11 cellular contexts compared by ENCODE assay signal in genomic region chr4:136713140-136713539, GRCh38.
DNase-seq lines count a peak whose midpoint lies in the region; ATAC-seq and TF ChIP-seq lines count a peak whose summit lies in the region.
"Had no signal": no experiment of that assay in that cellular context is flagged by ENCODE, and none has a peak within 500 bp of the region (broad histone marks: within the 10 kb centered on the region; RNA-seq: fewer than 3 reads in every experiment).

No MANE protein-coding gene starts in this region.

- WGBS in GM23248 (ENCODE audit: low coverage in 1 of 2, low lambda C conversion rate in 2 of 2, missing lambda C conversion rate in 2 of 2), 2 experiments, result 0% methylated on average over 1 of the region's 1 CpG

- H3K79me2 ChIP-seq in GM23248 (ENCODE audit: insufficient read depth), result no peaks in the 10 kb centered on the region

- H3K4me1 ChIP-seq in A673 (ENCODE audit: insufficient read depth, low read length, poor library complexity, severe bottlenecking), result peaks cover 6% of the 10 kb centered on the region
- H3K4me1 ChIP-seq in GM23248 (ENCODE audit: insufficient read depth), result no peaks in the 10 kb centered on the region
- no peaks in the 10 kb centered on the region for H3K4me1 ChIP-seq in vagina
- H3K4me1 ChIP-seq: BLaER1 had no signal

- H3K9me2 ChIP-seq in GM23248 (ENCODE audit: insufficient read depth), result no peaks in the 10 kb centered on the region

- ATAC-seq in HG03442 (IDR thresholded peaks at IDR 0.05; ENCODE audit: unreplicated experiment), result no peak

- no peak overlapping the region for H3K4me2 ChIP-seq in GM23248 (ENCODE audit: unreplicated experiment)
- H3K4me2 ChIP-seq: BLaER1 had no signal

- no peaks in the 10 kb centered on the region for H3K9me3 ChIP-seq in A673 (ENCODE audit: low read depth, low read length, poor library complexity, severe bottlenecking)
- H3K9me3 ChIP-seq in GM23248 (ENCODE audit: low read depth), result no peaks in the 10 kb centered on the region
- no peaks in the 10 kb centered on the region for H3K9me3 ChIP-seq in vagina
- H3K9me3 ChIP-seq: BLaER1 had no signal

- peak; percentile 73 for DNase-seq in A673 (ENCODE audit: low spot score)
- DNase-seq in GM23248, result peak; percentile 4
- DNase-seq in RKO (ENCODE audit: low spot score), result peak; percentile 82
- peak; percentile 47 for DNase-seq in fibroblast of gingiva (ENCODE audit: low read depth)
- DNase-seq in activated CD4-positive, CD25-positive, alpha-beta regulatory T cell (lab: John Stamatoyannopoulos, UW), result no peak
- no peak for DNase-seq in vagina (ENCODE audit: extremely low spot score in 2 of 2)
- no peak for DNase-seq in NCI-H2196 (lab: John Stamatoyannopoulos, UW; ENCODE audit: unreplicated experiment)
- DNase-seq: activated CD4-positive, alpha-beta T cell treated with anti-CD3 and anti-CD28 coated beads for 48 hours; foreskin melanocyte had no signal

- TF ChIP-seq CTCF in A673 (conservative IDR thresholded peaks at IDR 0.05; ENCODE audit: low read depth, low read length), result no peak
- no peak for TF ChIP-seq CTCF in vagina (IDR thresholded peaks at IDR 0.05)

- no peaks in the 10 kb centered on the region for H3K36me3 ChIP-seq in A673 (ENCODE audit: insufficient read depth, low read length, poor library complexity, severe bottlenecking)
- no peaks in the 10 kb centered on the region for H3K36me3 ChIP-seq in GM23248 (ENCODE audit: low read depth)
- H3K36me3 ChIP-seq in vagina, result no peaks in the 10 kb centered on the region
- H3K36me3 ChIP-seq: BLaER1 had no signal

- no peaks in the 10 kb centered on the region for H4K20me1 ChIP-seq in GM23248 (ENCODE audit: insufficient read depth)
- H4K20me1 ChIP-seq: BLaER1 had no signal

- no peak for TF ChIP-seq POLR2A in vagina (IDR thresholded peaks at IDR 0.05)

- no TSS peak for BruUV-seq in A673 (replicated peaks; lab: Mats Ljungman, UMichigan)

- CTCF ChIA-PET in A673 (lab: Charles Lee), result interaction anchor here (0.8 to 1.0 kb wide), 2 partner anchors 151 to 907 kb away, joined by 3 to 7 read pairs; no protein-coding TSS in a partner anchor

- no peaks in the 10 kb centered on the region for H3F3A ChIP-seq in GM23248 (ENCODE audit: insufficient read depth)

- H3K27me3 ChIP-seq in A673 (replicated peaks; ENCODE audit: insufficient read depth, low read depth, low read length, poor library complexity) (no peaks in the 10 kb centered on the region), GM23248 (replicated peaks; ENCODE audit: insufficient read depth) (no peaks in the 10 kb centered on the region), vagina (no peaks in the 10 kb centered on the region)
- H3K27me3 ChIP-seq: BLaER1 had no signal

- H3K27ac ChIP-seq in A673 (ENCODE audit: low read depth, low read length, poor library complexity, severe bottlenecking) (no peak overlapping the region), GM23248 (no peak overlapping the region), vagina (no peak overlapping the region)
- H3K27ac ChIP-seq: BLaER1 had no signal

- POLR2A ChIA-PET in A673 (lab: Charles Lee; ENCODE audit: low non-redundant PET), result no interaction called here

- intact Hi-C loops in A673 (cut with micrococcal nuclease; ENCODE audit: unreplicated experiment), result loop anchor here (5.0 kb wide), 1 partner anchor 149 kb away; no protein-coding TSS in a partner anchor
- intact Hi-C loops in vagina (cut with DNase I), result no loop called here

- in situ Hi-C loops in GM23248 (cut with MboI), result no loop called here

- H3K4me3 ChIP-seq in A673 (ENCODE audit: low read depth, low read length, poor library complexity, severe bottlenecking) (no peak overlapping the region), GM23248 (no peak overlapping the region), vagina (no peak overlapping the region)
- H3K4me3 ChIP-seq: BLaER1 had no signal

- no peak overlapping the region for H2AFZ ChIP-seq in GM23248

- no peak overlapping the region for H3K9ac ChIP-seq in GM23248
- H3K9ac ChIP-seq: BLaER1 had no signal

Comparison
In these comparisons a context has a peak if more than half of its experiments do, and no peak if none do; other contexts are left out.
1. DNase-seq: peak in A673 (single experiment), GM23248 (single experiment), RKO (single experiment) and fibroblast of gingiva (single experiment); none in activated CD4-positive, CD25-positive, alpha-beta regulatory T cell (0 of 4), vagina (0 of 2) and NCI-H2196 (single experiment).